1 cellular context compared by ENCODE assay signal in genomic region chr17:77163521-77164280, GRCh38.
TF ChIP-seq lines count a peak whose summit lies in the region.

No MANE protein-coding gene starts in this region.

TF ChIP-seq in HEK293, 187 proteins besides CTCF, POLR2A, EP300 and RAD21 (continued from another document):
- TF ChIP-seq, protein P1, sequence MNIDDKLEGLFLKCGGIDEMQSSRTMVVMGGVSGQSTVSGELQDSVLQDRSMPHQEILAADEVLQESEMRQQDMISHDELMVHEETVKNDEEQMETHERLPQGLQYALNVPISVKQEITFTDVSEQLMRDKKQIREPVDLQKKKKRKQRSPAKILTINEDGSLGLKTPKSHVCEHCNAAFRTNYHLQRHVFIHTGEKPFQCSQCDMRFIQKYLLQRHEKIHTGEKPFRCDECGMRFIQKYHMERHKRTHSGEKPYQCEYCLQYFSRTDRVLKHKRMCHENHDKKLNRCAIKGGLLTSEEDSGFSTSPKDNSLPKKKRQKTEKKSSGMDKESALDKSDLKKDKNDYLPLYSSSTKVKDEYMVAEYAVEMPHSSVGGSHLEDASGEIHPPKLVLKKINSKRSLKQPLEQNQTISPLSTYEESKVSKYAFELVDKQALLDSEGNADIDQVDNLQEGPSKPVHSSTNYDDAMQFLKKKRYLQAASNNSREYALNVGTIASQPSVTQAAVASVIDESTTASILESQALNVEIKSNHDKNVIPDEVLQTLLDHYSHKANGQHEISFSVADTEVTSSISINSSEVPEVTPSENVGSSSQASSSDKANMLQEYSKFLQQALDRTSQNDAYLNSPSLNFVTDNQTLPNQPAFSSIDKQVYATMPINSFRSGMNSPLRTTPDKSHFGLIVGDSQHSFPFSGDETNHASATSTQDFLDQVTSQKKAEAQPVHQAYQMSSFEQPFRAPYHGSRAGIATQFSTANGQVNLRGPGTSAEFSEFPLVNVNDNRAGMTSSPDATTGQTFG (tag by site-specific recombination; IDR thresholded peaks at IDR 0.05; ENCODE audit: borderline replicate concordance), result no peak
